ENCODE assay signal across 2 cellular contexts in genomic region chr7:135801045-135801693, GRCh38.
A peak's percentile ranks its signal among the peaks of the same experiment; 100 is the strongest.
TF ChIP-seq lines count a peak whose summit lies in the region.

No MANE protein-coding gene starts in this region.

TF ChIP-seq in HEK293, 187 proteins besides CTCF, POLR2A, EP300 and RAD21 (continued from another document):
- TF ChIP-seq ZNF654 (tag by site-specific recombination; IDR thresholded peaks at IDR 0.05; ENCODE audit: low read depth) (peak; percentile 99), ZNF404 (tag by site-specific recombination; IDR thresholded peaks at IDR 0.05) (no peak), ZBTB17 (tag by site-specific recombination; IDR thresholded peaks at IDR 0.05) (peak; percentile 45; the same call in 1 of the 2 replicates), TRIM28 (IDR thresholded peaks at IDR 0.05; ENCODE audit: borderline replicate concordance, low read length) (no peak), SCRT2 (tag by site-specific recombination; IDR thresholded peaks at IDR 0.05) (peak; percentile 75), ZNF660 (tag by site-specific recombination; IDR thresholded peaks at IDR 0.05) (0 out of 2 replicates have a peak, but pooled peaks have one; percentile 43)

TF ChIP-seq in SK-N-SH, 30 proteins besides CTCF, POLR2A, EP300 and RAD21 (continued from another document):
- TF ChIP-seq IRF3 (IDR thresholded peaks at IDR 0.05; ENCODE audit: low read depth, low read length) (no peak), RCOR1 (IDR thresholded peaks at IDR 0.05; ENCODE audit: low read length) (no peak)
TF ChIP-seq in SK-N-SH: peak in this region for 3.
